Comparison of ENCODE assay signal across 24 cellular contexts in the genomic region with DNA sequence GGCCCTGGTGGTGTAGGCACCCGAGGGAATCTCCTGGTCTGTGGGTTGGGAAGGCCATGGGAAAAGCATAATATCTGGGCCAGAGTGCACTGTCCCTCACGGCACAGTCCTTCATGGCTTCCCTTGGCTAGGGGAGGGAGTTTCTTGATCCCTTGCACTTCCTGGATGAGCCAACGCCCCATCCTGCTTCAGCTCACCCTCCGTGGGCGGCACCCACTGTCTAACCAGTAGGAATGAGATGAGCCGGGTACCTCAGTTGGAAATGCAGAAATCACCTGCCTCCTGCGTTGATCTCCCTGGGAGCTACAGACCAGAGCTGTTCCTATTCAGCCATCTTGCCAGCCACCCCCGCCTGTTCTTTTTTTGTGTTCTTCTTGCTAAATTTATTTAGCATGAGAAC.
"Had no signal": no experiment of that assay in that cellular context is flagged by ENCODE, and none has a peak within 500 bp of the region (broad histone marks: within the 10 kb centered on the region; RNA-seq: fewer than 3 reads in every experiment).

No MANE protein-coding gene starts in this region.

- H3K9me3 ChIP-seq: colonic mucosa, neutrophil, testis, vagina had no signal

- H3K36me3 Mint-ChIP-seq: type B pancreatic cell had no signal

- H3K4me1 ChIP-seq: colonic mucosa, testis, vagina had no signal

- H3K4me3 Mint-ChIP-seq: activated CD4-positive, alpha-beta T cell treated with anti-CD3 and anti-CD28 coated beads, Interleukin-2, amount 10 ng/mL, durations not matched to agents 7 days and 5 days; activated CD8-positive, alpha-beta T cell treated with anti-CD3 and anti-CD28 coated beads for 36 hours; activated naive CD4-positive, alpha-beta T cell treated with anti-CD3 and anti-CD28 coated beads, Interleukin-2, amount 50 U/mL, for 24 hours; activated T-helper 1 cell treated with anti-CD3 and anti-CD28 coated beads, Interleukin-12 subunit alpha, Interleukin-12 subunit beta, Interleukin-2, Interleukin-4 antibody, amounts not matched to agents 30 ng/mL and 10 ng/mL and 1 ng/mL, durations not matched to agents 14 hours and 24 hours and 36 hours; effector memory CD8-positive, alpha-beta T cell; mesothelial cell of epicardium; naive thymus-derived CD8-positive, alpha-beta T cell; stimulated activated naive B cell treated with anti-CD40 and anti-IgM and Interleukin-4, amounts not matched to agents 10 μg/mL and 1 μg/mL and 100 μg/mL, for 72 hours; type B pancreatic cell had no signal

- H3K4me3 ChIP-seq: colonic mucosa, dorsolateral prefrontal cortex, lung, testis, vagina had no signal

- H3K27ac ChIP-seq: brain microvascular endothelial cell, colonic mucosa, neutrophil, testis, vagina had no signal

- H3K27me3 Mint-ChIP-seq: activated CD4-positive, alpha-beta T cell treated with anti-CD3 and anti-CD28 coated beads, Interleukin-2, amount 10 ng/mL, durations not matched to agents 7 days and 5 days; activated CD8-positive, alpha-beta T cell treated with anti-CD3 and anti-CD28 coated beads for 36 hours; activated naive CD4-positive, alpha-beta T cell treated with anti-CD3 and anti-CD28 coated beads, Interleukin-2, amount 50 U/mL, for 24 hours; effector memory CD8-positive, alpha-beta T cell; type B pancreatic cell had no signal

- H3K36me3 ChIP-seq: brain microvascular endothelial cell, colonic mucosa, neutrophil, vagina had no signal

- FAIRE-seq: endothelial cell of umbilical vein, keratinocyte had no signal

- DNase-seq: activated CD4-positive, alpha-beta T cell treated with anti-CD3 and anti-CD28 coated beads, Interleukin-2, amount 10 ng/mL, durations not matched to agents 7 days and 5 days; activated CD8-positive, alpha-beta T cell treated with anti-CD3 and anti-CD28 coated beads for 36 hours; activated gamma-delta T cell; brain microvascular endothelial cell; colonic mucosa; effector memory CD8-positive, alpha-beta T cell; foreskin melanocyte; naive thymus-derived CD8-positive, alpha-beta T cell; stimulated activated CD4-positive, alpha-beta T cell treated with anti-CD3 and anti-CD28 coated beads, Interleukin-2, amount 100 ng/mL, for 48 hours; stimulated activated CD8-positive, alpha-beta memory T cell treated with anti-CD3 and anti-CD28 coated beads, Interleukin-4, amount 100 ng/mL, for 48 hours; stimulated activated naive B cell treated with anti-CD40 and anti-IgM and Interleukin-4, amounts not matched to agents 10 μg/mL and 1 μg/mL and 100 μg/mL, for 72 hours; testis had no signal

- ATAC-seq: activated CD4-positive, CD25-positive, alpha-beta regulatory T cell treated with anti-CD3 and anti-CD28 coated beads, Interleukin-2, amount 50 U/mL, for 24 hours; activated CD8-positive, alpha-beta T cell treated with anti-CD3 and anti-CD28 coated beads for 36 hours; effector memory CD8-positive, alpha-beta T cell; esophagus mucosa; naive thymus-derived CD8-positive, alpha-beta T cell; stimulated activated naive B cell treated with anti-CD40 and anti-IgM and Interleukin-4, amounts not matched to agents 10 μg/mL and 1 μg/mL and 100 μg/mL, for 72 hours had no signal

- H3K4me1 Mint-ChIP-seq: activated CD4-positive, alpha-beta T cell treated with anti-CD3 and anti-CD28 coated beads, Interleukin-2, amount 10 ng/mL, durations not matched to agents 7 days and 5 days; activated naive CD4-positive, alpha-beta T cell treated with anti-CD3 and anti-CD28 coated beads, Interleukin-2, amount 50 U/mL, for 24 hours; naive thymus-derived CD8-positive, alpha-beta T cell; stimulated activated naive B cell treated with anti-CD40 and anti-IgM and Interleukin-4, amounts not matched to agents 10 μg/mL and 1 μg/mL and 100 μg/mL, for 72 hours had no signal

- H3K27ac Mint-ChIP-seq: activated CD4-positive, alpha-beta T cell treated with anti-CD3 and anti-CD28 coated beads, Interleukin-2, amount 10 ng/mL, durations not matched to agents 7 days and 5 days; activated CD8-positive, alpha-beta T cell treated with anti-CD3 and anti-CD28 coated beads for 36 hours; activated naive CD4-positive, alpha-beta T cell treated with anti-CD3 and anti-CD28 coated beads, Interleukin-2, amount 50 U/mL, for 24 hours; activated T-helper 1 cell treated with anti-CD3 and anti-CD28 coated beads, Interleukin-12 subunit alpha, Interleukin-12 subunit beta, Interleukin-2, Interleukin-4 antibody, amounts not matched to agents 30 ng/mL and 10 ng/mL and 1 ng/mL, durations not matched to agents 14 hours and 24 hours and 36 hours; effector memory CD8-positive, alpha-beta T cell; mesothelial cell of epicardium; naive thymus-derived CD8-positive, alpha-beta T cell; stimulated activated naive B cell treated with anti-CD40 and anti-IgM and Interleukin-4, amounts not matched to agents 10 μg/mL and 1 μg/mL and 100 μg/mL, for 72 hours; type B pancreatic cell had no signal

- H3K27me3 ChIP-seq: brain microvascular endothelial cell, colonic mucosa, dorsolateral prefrontal cortex, neutrophil, testis, vagina had no signal
